In genomic region chr15:98412852-98413251, GRCh38 we compare ENCODE assay signal across 1 cellular context.
TF ChIP-seq lines count a peak whose summit lies in the region.

No MANE protein-coding gene starts in this region.

TF ChIP-seq in HepG2, 621 proteins besides CTCF, POLR2A, EP300 and RAD21 (continued from another document):
- TF ChIP-seq SIX1 (CRISPR knock-in tag; IDR thresholded peaks at IDR 0.05; ENCODE audit: borderline replicate concordance) = no peak
- TF ChIP-seq ZNF605 (CRISPR knock-in tag; IDR thresholded peaks at IDR 0.05) = no peak
TF ChIP-seq in HepG2: peak in this region for 0.
